In the genomic region with DNA sequence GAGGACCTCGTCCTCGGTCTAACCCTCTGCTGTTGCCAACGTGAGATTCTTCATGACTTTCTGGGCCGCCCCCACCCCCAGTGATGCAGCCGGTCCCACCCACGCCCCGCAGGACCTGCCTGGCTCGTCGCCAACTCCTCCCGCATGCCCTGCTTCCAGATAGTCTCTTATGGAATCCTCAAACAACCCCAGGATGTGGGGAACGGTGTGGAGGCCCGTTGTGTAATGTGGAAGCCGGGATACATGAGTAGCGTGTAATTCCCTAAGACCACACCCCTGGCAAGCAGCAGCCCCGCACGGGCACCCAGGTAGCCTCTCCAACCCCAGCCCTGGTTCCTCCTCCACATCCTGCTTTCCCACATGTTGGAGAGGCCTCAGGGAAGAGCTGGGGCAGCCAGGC, we compare ENCODE assay signal across 26 cellular contexts.
DNase-seq lines count a peak whose midpoint lies in the region; ATAC-seq and TF ChIP-seq lines count a peak whose summit lies in the region.
"Had no signal": no experiment of that assay in that cellular context is flagged by ENCODE, and none has a peak within 500 bp of the region (broad histone marks: within the 10 kb centered on the region; RNA-seq: fewer than 3 reads in every experiment).

No MANE protein-coding gene starts in this region.

- H2AFZ ChIP-seq in parathyroid adenoma, result peak overlapping the region; percentile 13
- H2AFZ ChIP-seq: GM23338, PC-9 had no signal

- H3K27me3 ChIP-seq in right cardiac atrium (ENCODE audit: control insufficient read depth, insufficient read depth) (no peaks in the 10 kb centered on the region), parathyroid adenoma (ENCODE audit: control insufficient read depth, insufficient read depth, low read length) (no peaks in the 10 kb centered on the region)
- H3K27me3 ChIP-seq: BLaER1 had no signal

- DNase-seq in right cardiac atrium, result peak in 2 of 3 donors; percentile 53 to 68
- DNase-seq in left ventricle myocardium superior, result no peak
- DNase-seq in islet precursor cell, result peak; percentile 40
- no peak for DNase-seq in retina
- DNase-seq in anterior cingulate cortex (lab: John Stamatoyannopoulos, UW), result no peak
- no peak for DNase-seq in lower leg skin (ENCODE audit: low spot score in 2 of 2)
- DNase-seq: CD4-positive, CD25-positive, alpha-beta regulatory T cell; EL; GDM1; NCI-H1092 treated with DMSO at 0.1 percent for 48 hours; NCI-H1436 treated with DMSO at 0.1 percent for 48 hours; NCI-H1930; NCI-H2107; NCI-H446; NCI-H526; NCI-H82; NK-92 treated with Interleukin-12 subunit alpha and Interleukin-12 subunit beta, amount 100 ng/mL, for 24 hours; PC-9; Right ventricle myocardium superior had no signal

- H3K36me3 ChIP-seq in parathyroid adenoma (ENCODE audit: control insufficient read depth, insufficient read depth, low read length), result no peaks in the 10 kb centered on the region
- H3K36me3 ChIP-seq: BLaER1, HAP-1 had no signal

- H3K4me2 ChIP-seq in parathyroid adenoma (ENCODE audit: low read length), result no peak overlapping the region
- H3K4me2 ChIP-seq: BLaER1, GM23338, PC-9 had no signal

- H3K9me3 ChIP-seq in right cardiac atrium (ENCODE audit: control insufficient read depth, low read length) (no peaks in the 10 kb centered on the region), parathyroid adenoma (ENCODE audit: control insufficient read depth, low read length) (no peaks in the 10 kb centered on the region)
- H3K9me3 ChIP-seq: BLaER1, HAP-1 had no signal

- intact Hi-C loops in right cardiac atrium (cut with DNase I) (no loop called here), left ventricle myocardium superior (cut with micrococcal nuclease) (no loop called here), lower leg skin (cut with DNase I; ENCODE audit: low total_unique reads) (no loop called here)

- ATAC-seq in right cardiac atrium (no peak), left ventricle myocardium superior (no peak), HG03432 (IDR thresholded peaks at IDR 0.05; ENCODE audit: unreplicated experiment) (no peak)
- ATAC-seq: GM12878, GM23338 had no signal

- H3K4me3 ChIP-seq in right cardiac atrium (ENCODE audit: low read length), result no peak overlapping the region
- H3K4me3 ChIP-seq in parathyroid adenoma (ENCODE audit: low read depth, low read length), result no peak overlapping the region
- H3K4me3 ChIP-seq in lower leg skin (ENCODE audit: low read depth, poor library complexity, severe bottlenecking), result no peak overlapping the region
- H3K4me3 ChIP-seq: BLaER1, GM12878, GM23338, HAP-1, PC-9 had no signal

- H3K27ac ChIP-seq in right cardiac atrium (ENCODE audit: low read length) (no peak overlapping the region), parathyroid adenoma (no peak overlapping the region)
- H3K27ac ChIP-seq: BLaER1, HL-60, PC-9 had no signal

- WGBS in right cardiac atrium, result 74% methylated on average over 16 of the region's 16 CpGs
- 49 to 52% methylated on average over 16 of the region's 16 CpGs for WGBS in lower leg skin, 2 donors

- no peak for TF ChIP-seq POLR2A in lower leg skin (IDR thresholded peaks at IDR 0.05)

- H3K9ac ChIP-seq in parathyroid adenoma, result no peak overlapping the region
- H3K9ac ChIP-seq: BLaER1 had no signal

- H3K4me1 ChIP-seq in right cardiac atrium (ENCODE audit: control insufficient read depth, insufficient read depth, low read length), result peaks cover 5% of the 10 kb centered on the region
- H3K4me1 ChIP-seq in parathyroid adenoma, result peaks cover 38% of the 10 kb centered on the region
- H3K4me1 ChIP-seq: HAP-1 had no signal

- TF ChIP-seq CTCF in parathyroid adenoma (IDR thresholded peaks at IDR 0.05), result no peak
- no peak for TF ChIP-seq CTCF in lower leg skin (IDR thresholded peaks at IDR 0.05)

- H3K79me2 ChIP-seq in parathyroid adenoma, result no peaks in the 10 kb centered on the region

Comparison
In these comparisons a context has a peak if more than half of its experiments do, and no peak if none do; other contexts are left out.
1. DNase-seq: peak in right cardiac atrium (2 of 3) and islet precursor cell (single experiment); none in left ventricle myocardium superior (single experiment), retina (single experiment), anterior cingulate cortex (0 of 58) and lower leg skin (0 of 2).